Comparison of ENCODE assay signal across 2 cellular contexts in genomic region chr3:195892355-195893120, GRCh38.
TF ChIP-seq lines count a peak whose summit lies in the region.

No MANE protein-coding gene starts in this region.

TF ChIP-seq in HEK293, 187 proteins besides CTCF, POLR2A, EP300 and RAD21 (continued from another document):
- peak; percentile 68 for TF ChIP-seq ZNF398 (tag by site-specific recombination; IDR thresholded peaks at IDR 0.05)

TF ChIP-seq in K562, 482 proteins besides CTCF, POLR2A, EP300 and RAD21 (continued from another document):
- TF ChIP-seq CEBPZ (IDR thresholded peaks at IDR 0.05; ENCODE audit: borderline replicate concordance, low read depth, low read length) (no peak), KLF1 (tag; IDR thresholded peaks at IDR 0.05) (no peak), POLR2G (IDR thresholded peaks at IDR 0.05; ENCODE audit: low read depth, low read length) (peak; percentile 49; the same call in 1 of the 2 replicates), ZBTB7A (IDR thresholded peaks at IDR 0.05; ENCODE audit: borderline replicate concordance, control insufficient read depth, low read depth, low read length) (peak; percentile 11; the same call in 1 of the 2 replicates), JUN (IDR thresholded peaks at IDR 0.05; ENCODE audit: borderline replicate concordance, low read depth, low read length) (no peak), JUN (CRISPR knock-in tag; IDR thresholded peaks at IDR 0.05; ENCODE audit: borderline replicate concordance) (no peak), VEZF1 (CRISPR knock-in tag; IDR thresholded peaks at IDR 0.05) (peak; percentile 60), ARID1B (IDR thresholded peaks at IDR 0.05) (no peak), GTF2F1 (IDR thresholded peaks at IDR 0.05; ENCODE audit: low read depth, low read length) (no peak), MCM2 (IDR thresholded peaks at IDR 0.05; ENCODE audit: low read depth) (no peak), FOXJ2 (tag; IDR thresholded peaks at IDR 0.05) (no peak), NFIC (IDR thresholded peaks at IDR 0.05) (peak; percentile 51), ZBTB33 (CRISPR knock-in tag; IDR thresholded peaks at IDR 0.05) (peak; percentile 45; the same call in 1 of the 2 replicates), HMBOX1 (IDR thresholded peaks at IDR 0.05) (no peak), CREB5 (CRISPR knock-in tag; IDR thresholded peaks at IDR 0.05) (no peak)
